ENCODE assay signal across 1 cellular context in genomic region chr4:118034061-118034785, GRCh38.
TF ChIP-seq lines count a peak whose summit lies in the region.

NDST3 (plus strand) TSS chr4:118034486; CDS start chr4:118053911, 19,425 bp downstream.

TF ChIP-seq in WTC11, 78 proteins besides CTCF, POLR2A, EP300 and RAD21 (continued from another document):
- TF ChIP-seq PRDM15 (CRISPR knock-in tag; IDR thresholded peaks at IDR 0.05): no peak
- TF ChIP-seq AFF4 (CRISPR knock-in tag; IDR thresholded peaks at IDR 0.05; ENCODE audit: borderline replicate concordance): no peak
- TF ChIP-seq FOXK1 (CRISPR knock-in tag; IDR thresholded peaks at IDR 0.05): no peak
